8 cellular contexts compared by ENCODE assay signal in the genomic region with DNA sequence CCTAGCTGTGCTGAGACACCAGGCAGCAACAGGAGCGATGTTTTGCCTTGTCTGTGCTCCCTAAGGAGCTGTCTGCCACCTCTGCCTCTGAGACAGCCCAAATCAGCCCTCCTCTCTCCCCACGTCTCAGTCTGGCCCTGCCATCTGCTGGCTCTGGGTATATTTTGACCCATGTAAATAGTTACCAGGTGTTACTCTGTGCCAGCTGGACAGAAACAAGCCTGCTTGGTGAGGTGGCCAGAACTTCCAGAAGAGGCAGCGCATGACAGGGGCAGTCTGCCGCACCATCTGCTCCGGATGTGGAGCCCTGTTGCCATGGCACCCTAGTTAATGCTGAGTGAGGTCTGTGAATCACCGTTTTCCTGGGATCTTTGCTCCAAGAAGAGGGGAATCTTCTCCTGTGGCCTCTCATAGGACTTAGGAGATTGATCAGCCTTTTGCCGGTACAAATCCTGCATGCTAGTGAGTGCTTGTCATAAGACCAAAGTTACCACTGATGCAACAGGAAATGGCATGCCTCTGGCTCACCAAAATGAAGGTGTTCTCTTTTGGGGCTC. TPM values are rescaled to one million over a fixed set of nuclear protein-coding genes. Genes with fewer than 3 reads are reported as not detected.
DNase-seq lines count a peak whose midpoint lies in the region; ATAC-seq, FAIRE-seq and TF ChIP-seq lines count a peak whose summit lies in the region.

No MANE protein-coding gene starts in this region.

- no peak for ATAC-seq in GM18511 (IDR thresholded peaks at IDR 0.05; ENCODE audit: unreplicated experiment)
- ATAC-seq in stimulated activated memory B cell treated with anti-CD40 and anti-IgM and Interleukin-4, amounts not matched to agents 10 μg/mL and 1 μg/mL and 100 μg/mL, for 72 hours: no peak
- ATAC-seq in GM18868 (IDR thresholded peaks at IDR 0.05; ENCODE audit: unreplicated experiment): no peak

- TF ChIP-seq CTCF in D721Med (IDR thresholded peaks at IDR 0.05; ENCODE audit: insufficient read depth, missing control alignments): peak; percentile 27
- peak; percentile 13; the same call in 1 of the 2 replicates for TF ChIP-seq CTCF in WERI-Rb-1 (IDR thresholded peaks at IDR 0.05; ENCODE audit: low read depth, low read length)
- TF ChIP-seq CTCF in neural progenitor cell (IDR thresholded peaks at IDR 0.05): no peak

- no peaks in the 10 kb centered on the region for H3K36me3 ChIP-seq in WERI-Rb-1
- H3K36me3 ChIP-seq in neural progenitor cell: no peaks in the 10 kb centered on the region

- H3K4me1 ChIP-seq in neural progenitor cell: no peaks in the 10 kb centered on the region

- DNase-seq in D721Med (ENCODE audit: insufficient read length, low spot score): no peak
- peak; percentile 20 for DNase-seq in NCI-H128 (lab: John Stamatoyannopoulos, UW; ENCODE audit: unreplicated experiment)
- peak; percentile 96 for DNase-seq in WERI-Rb-1
- DNase-seq in fibroblast of the conjunctiva (ENCODE audit: low read depth): peak; percentile 87
- no peak for DNase-seq in neural progenitor cell (ENCODE audit: low spot score)

- H3K27ac ChIP-seq in WERI-Rb-1 (peak overlapping the region; percentile 86), neural progenitor cell (no peak overlapping the region)

- no peaks in the 10 kb centered on the region for H3K36me3 Mint-ChIP-seq in neural progenitor cell
- H3K36me3 Mint-ChIP-seq in stimulated activated memory B cell treated with anti-CD40 and anti-IgM and Interleukin-4, amounts not matched to agents 10 μg/mL and 1 μg/mL and 100 μg/mL, for 72 hours: no peaks in the 10 kb centered on the region

- no peak overlapping the region for H3K4me3 Mint-ChIP-seq in neural progenitor cell
- no peak overlapping the region for H3K4me3 Mint-ChIP-seq in stimulated activated memory B cell treated with anti-CD40 and anti-IgM and Interleukin-4, amounts not matched to agents 10 μg/mL and 1 μg/mL and 100 μg/mL, for 72 hours

- no peaks in the 10 kb centered on the region for H4K20me1 ChIP-seq in neural progenitor cell (ENCODE audit: low read depth)

- no peaks in the 10 kb centered on the region for H3F3A ChIP-seq in neural progenitor cell (ENCODE audit: low read depth)

- peaks cover 33% of the 10 kb centered on the region for H3K4me1 Mint-ChIP-seq in neural progenitor cell
- peaks cover 5% of the 10 kb centered on the region for H3K4me1 Mint-ChIP-seq in stimulated activated memory B cell treated with anti-CD40 and anti-IgM and Interleukin-4, amounts not matched to agents 10 μg/mL and 1 μg/mL and 100 μg/mL, for 72 hours

- peak overlapping the region; percentile 54 for H3K27ac Mint-ChIP-seq in neural progenitor cell
- H3K27ac Mint-ChIP-seq in stimulated activated memory B cell treated with anti-CD40 and anti-IgM and Interleukin-4, amounts not matched to agents 10 μg/mL and 1 μg/mL and 100 μg/mL, for 72 hours: no peak overlapping the region

- H3K4me2 ChIP-seq in neural progenitor cell: no peak overlapping the region

- no peak overlapping the region for H2AFZ ChIP-seq in neural progenitor cell (replicated peaks)

- no peak overlapping the region for H3K9ac ChIP-seq in neural progenitor cell

- H3K4me3 ChIP-seq in WERI-Rb-1 (ENCODE audit: low read depth, low read length) (peak overlapping the region; percentile 21), neural progenitor cell (no peak overlapping the region)

- peaks cover 4% of the 10 kb centered on the region for H3K27me3 Mint-ChIP-seq in neural progenitor cell (ENCODE audit: insufficient read depth, low read depth)
- peaks cover 22% of the 10 kb centered on the region for H3K27me3 Mint-ChIP-seq in stimulated activated memory B cell treated with anti-CD40 and anti-IgM and Interleukin-4, amounts not matched to agents 10 μg/mL and 1 μg/mL and 100 μg/mL, for 72 hours

- no peak for FAIRE-seq in D721Med (lab: Jason Lieb, UNC)

- no peaks in the 10 kb centered on the region for H3K27me3 ChIP-seq in WERI-Rb-1 (ENCODE audit: insufficient read depth, low read depth, severe bottlenecking)
- H3K27me3 ChIP-seq in neural progenitor cell: no peaks in the 10 kb centered on the region

- H3K9me3 ChIP-seq in WERI-Rb-1 (ENCODE audit: severe bottlenecking) (no peaks in the 10 kb centered on the region), neural progenitor cell (ENCODE audit: low read depth) (no peaks in the 10 kb centered on the region)

- H3K9me3 Mint-ChIP-seq in neural progenitor cell: peaks cover 16% of the 10 kb centered on the region
- H3K9me3 Mint-ChIP-seq in stimulated activated memory B cell treated with anti-CD40 and anti-IgM and Interleukin-4, amounts not matched to agents 10 μg/mL and 1 μg/mL and 100 μg/mL, for 72 hours: no peaks in the 10 kb centered on the region

- no peaks in the 10 kb centered on the region for H3K79me2 ChIP-seq in neural progenitor cell (ENCODE audit: low read depth)

RNA-seq across cellular contexts. Expression of a gene that starts 31.8 kb away (rescaled TPM):
- total RNA-seq in neural progenitor cell (ENCODE audit: low replicate concordance): 4.9 and 7.6 TPM in 2 replicates

RNA-seq across cellular contexts. Expression of a gene that starts 37.5 kb away (rescaled TPM):
- total RNA-seq in neural progenitor cell (ENCODE audit: low replicate concordance): 1.6 and 4.4 TPM in 2 replicates

RNA-seq across cellular contexts. Expression of a gene that starts 46.1 kb away (rescaled TPM):
- total RNA-seq in neural progenitor cell (ENCODE audit: low replicate concordance): 37.2 and 48.6 TPM in 2 replicates

RNA-seq across cellular contexts. Expression of a gene that starts 52.8 kb away (rescaled TPM):
- 0.53 and 1.7 TPM in 2 replicates for total RNA-seq in neural progenitor cell (ENCODE audit: low replicate concordance)

Comparison
In these comparisons a context has a peak if more than half of its experiments do, and no peak if none do; other contexts are left out.
1. DNase-seq: peak in NCI-H128 (single experiment), WERI-Rb-1 (single experiment) and fibroblast of the conjunctiva (single experiment); none in D721Med (single experiment) and neural progenitor cell (single experiment).